ENCODE assay signal across 30 cellular contexts in genomic region chr3:35931867-35932266, GRCh38.
"Had no signal": no experiment of that assay in that cellular context is flagged by ENCODE, and none has a peak within 500 bp of the region (broad histone marks: within the 10 kb centered on the region; RNA-seq: fewer than 3 reads in every experiment).

No MANE protein-coding gene starts in this region.

- DNase-seq: activated CD4-positive, alpha-beta memory T cell treated with anti-CD3 and anti-CD28 coated beads for 36 hours; activated CD4-positive, alpha-beta T cell treated with anti-CD3 and anti-CD28 coated beads, Interleukin-2, amount 10 ng/mL, durations not matched to agents 24 days and 14 days; activated CD4-positive, CD25-positive, alpha-beta regulatory T cell treated with anti-CD3 and anti-CD28 coated beads, Interleukin-2, amount 50 U/mL, for 72 hours; activated CD8-positive, alpha-beta memory T cell treated with anti-CD3 and anti-CD28 coated beads, Interleukin-2, amount 50 U/mL, for 4 hours; activated gamma-delta T cell; activated naive CD4-positive, alpha-beta T cell treated with anti-CD3 and anti-CD28 coated beads, Interleukin-2, amount 10 ng/mL, durations not matched to agents 7 days and 5 days; activated naive CD8-positive, alpha-beta T cell treated with anti-CD3 and anti-CD28 coated beads, Interleukin-2, amount 10 ng/mL, durations not matched to agents 7 days and 5 days; activated T-cell treated with anti-CD3 and anti-CD28 coated beads, Interleukin-2, amount 50 U/mL, for 1 hour; amniotic stem cell; effector memory CD8-positive, alpha-beta T cell; foreskin keratinocyte; heart left ventricle; left ventricle myocardium inferior; naive B cell; nephron progenitor cell; pancreas; sigmoid colon; stimulated activated CD4-positive, alpha-beta T cell treated with anti-CD3 and anti-CD28 coated beads, Interleukin-1b, Interleukin-23, amount 100 ng/mL, for 48 hours; stimulated activated CD4-positive, alpha-beta T cell treated with anti-CD3 and anti-CD28 coated beads, Interleukin-4, amount 100 ng/mL, for 4 hours; stimulated activated CD8-positive, alpha-beta memory T cell treated with anti-CD3 and anti-CD28 coated beads, Interleukin-4, amount 100 ng/mL, for 48 hours; stimulated activated naive CD8-positive, alpha-beta T cell treated with anti-CD3 and anti-CD28 coated beads, Interleukin-15, amount 100 ng/mL, for 72 hours; substantia nigra; T-helper 2 cell; uterus had no signal

- H3K27ac ChIP-seq: breast epithelium, foreskin keratinocyte, heart left ventricle, left ventricle myocardium inferior, neutrophil, pancreas, prostate gland, sigmoid colon, uterus had no signal

- H3K4me1 ChIP-seq: breast epithelium, foreskin keratinocyte, pancreas, prostate gland, sigmoid colon, uterus had no signal

- H3K27me3 ChIP-seq: breast epithelium, heart left ventricle, neutrophil, pancreas, sigmoid colon, uterus had no signal

- ATAC-seq: effector memory CD8-positive, alpha-beta T cell; foreskin keratinocyte; heart left ventricle; pancreas; stimulated activated memory B cell treated with anti-CD40 and anti-IgM and Interleukin-4, amounts not matched to agents 10 μg/mL and 1 μg/mL and 100 μg/mL, for 72 hours; stimulated activated naive CD8-positive, alpha-beta T cell treated with anti-CD3 and anti-CD28 coated beads, Interleukin-15, amount 100 ng/mL, for 72 hours had no signal

- H3K36me3 ChIP-seq: breast epithelium, heart left ventricle, left ventricle myocardium inferior, neutrophil, pancreas, prostate gland, sigmoid colon, uterus had no signal

- H3K4me3 ChIP-seq: breast epithelium, heart left ventricle, left ventricle myocardium inferior, lung, pancreas, prostate gland, sigmoid colon, smooth muscle cell, uterus had no signal
